Comparison of ENCODE assay signal across 12 cellular contexts in the genomic region with DNA sequence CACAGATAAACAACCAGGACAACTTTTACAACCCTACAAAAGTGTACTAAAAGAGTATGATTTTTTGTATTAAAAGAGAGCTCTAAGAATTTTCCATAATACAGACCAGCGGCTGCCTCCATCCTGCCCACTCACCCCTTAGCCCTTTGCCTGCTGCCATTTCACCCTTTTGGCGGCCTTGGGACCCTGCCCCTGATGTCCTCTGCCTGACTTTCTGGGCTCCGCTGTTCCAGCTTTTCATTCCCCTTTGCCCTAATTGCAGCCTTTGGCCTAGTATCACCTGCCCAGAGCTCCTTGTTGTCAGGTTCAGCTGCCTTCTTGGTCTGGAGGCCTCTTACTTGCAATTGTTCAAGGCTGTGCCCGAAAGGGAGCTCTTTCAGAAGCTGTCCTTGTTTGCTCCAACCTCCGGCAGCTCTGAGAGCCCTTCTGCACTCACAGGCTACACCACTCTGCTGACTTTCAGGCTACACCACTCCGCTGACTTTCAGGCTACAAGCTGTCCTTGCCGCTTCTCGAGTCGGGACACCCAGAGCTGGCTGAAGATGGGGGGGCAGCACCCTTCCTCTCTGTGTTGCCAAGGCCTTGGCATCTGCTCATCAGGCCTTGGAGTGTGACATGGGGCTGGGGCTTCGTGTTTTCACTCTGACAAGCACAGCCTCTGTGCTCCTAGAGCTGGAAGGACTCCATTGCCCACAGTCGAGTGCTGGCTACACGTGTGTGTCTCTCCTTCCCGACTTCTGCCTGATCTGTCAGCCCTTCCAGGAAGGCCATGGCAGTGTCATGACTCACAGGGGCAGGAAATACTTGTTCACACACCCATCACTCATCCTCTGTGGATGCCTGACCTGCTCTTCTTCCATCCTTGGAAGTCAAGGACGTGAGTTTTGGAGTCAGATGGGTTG. TPM values are rescaled to one million over a fixed set of nuclear protein-coding genes. Genes with fewer than 3 reads are reported as not detected.
DNase-seq lines count a peak whose midpoint lies in the region; ATAC-seq and TF ChIP-seq lines count a peak whose summit lies in the region.
"Had no signal": no experiment of that assay in that cellular context is flagged by ENCODE, and none has a peak within 500 bp of the region (broad histone marks: within the 10 kb centered on the region; RNA-seq: fewer than 3 reads in every experiment).

No MANE protein-coding gene starts in this region.

- ATAC-seq in GM18505 (IDR thresholded peaks at IDR 0.05; ENCODE audit: unreplicated experiment), result no peak
- ATAC-seq in HG02798 (IDR thresholded peaks at IDR 0.05; ENCODE audit: poor library complexity, unreplicated experiment), result no peak
- ATAC-seq in GM19023 (IDR thresholded peaks at IDR 0.05; ENCODE audit: unreplicated experiment), result no peak
- ATAC-seq: T-cell had no signal

- CTCF ChIA-PET in HEK293T (lab: Yijun Ruan, JAX), result no interaction called here

- TF ChIP-seq POLR2A in GM18505 (IDR thresholded peaks at IDR 0.05; ENCODE audit: borderline replicate concordance, extremely low read depth, insufficient read depth, insufficient read length), result no peak

- POLR2A ChIA-PET in HEK293T (lab: Yijun Ruan, JAX), result interaction anchor here (1.4 kb wide), 1 partner anchor 11 kb away, joined by 3 read pairs; no protein-coding TSS in a partner anchor

- DNase-seq in A172 (ENCODE audit: low spot score) (peak; percentile 81), HT-29 (ENCODE audit: low spot score) (peak; percentile 9), midbrain (lab: John Stamatoyannopoulos, UW) (peak; percentile 29), HEK293T (ENCODE audit: extremely low spot score) (no peak)
- DNase-seq: kidney glomerular epithelial cell, NCI-H187 had no signal

- peak overlapping the region; percentile 97 for H3K27ac ChIP-seq in cingulate gyrus (ENCODE audit: low read depth, low read length)
- H3K27ac ChIP-seq: parathyroid adenoma had no signal

TF ChIP-seq in HEK293T, 16 proteins besides CTCF, POLR2A, EP300 and RAD21:
- TF ChIP-seq FOXM1 (IDR thresholded peaks at IDR 0.05; ENCODE audit: borderline replicate concordance) (no peak), LEF1 (IDR thresholded peaks at IDR 0.05; ENCODE audit: borderline replicate concordance) (no peak), ARNT (IDR thresholded peaks at IDR 0.05) (no peak), NFRKB (IDR thresholded peaks at IDR 0.05) (no peak), ELF4 (IDR thresholded peaks at IDR 0.05) (no peak), L3MBTL2 (conservative IDR thresholded peaks at IDR 0.05) (no peak), HDGF (IDR thresholded peaks at IDR 0.05; ENCODE audit: borderline replicate concordance) (no peak), ZNF384 (IDR thresholded peaks at IDR 0.05) (no peak), BHLHE40 (IDR thresholded peaks at IDR 0.05; ENCODE audit: borderline replicate concordance) (no peak), SUZ12 (IDR thresholded peaks at IDR 0.05) (no peak), FOXK2 (IDR thresholded peaks at IDR 0.05) (no peak), SP1 (IDR thresholded peaks at IDR 0.05) (no peak), CTBP1 (IDR thresholded peaks at IDR 0.05; ENCODE audit: borderline replicate concordance) (no peak), TARDBP (IDR thresholded peaks at IDR 0.05) (no peak), FOXA1 (IDR thresholded peaks at IDR 0.05) (no peak)
- TF ChIP-seq, protein P1, sequence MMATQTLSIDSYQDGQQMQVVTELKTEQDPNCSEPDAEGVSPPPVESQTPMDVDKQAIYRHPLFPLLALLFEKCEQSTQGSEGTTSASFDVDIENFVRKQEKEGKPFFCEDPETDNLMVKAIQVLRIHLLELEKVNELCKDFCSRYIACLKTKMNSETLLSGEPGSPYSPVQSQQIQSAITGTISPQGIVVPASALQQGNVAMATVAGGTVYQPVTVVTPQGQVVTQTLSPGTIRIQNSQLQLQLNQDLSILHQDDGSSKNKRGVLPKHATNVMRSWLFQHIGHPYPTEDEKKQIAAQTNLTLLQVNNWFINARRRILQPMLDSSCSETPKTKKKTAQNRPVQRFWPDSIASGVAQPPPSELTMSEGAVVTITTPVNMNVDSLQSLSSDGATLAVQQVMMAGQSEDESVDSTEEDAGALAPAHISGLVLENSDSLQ (IDR thresholded peaks at IDR 0.05), result no peak
TF ChIP-seq in HEK293T: peak in this region for 0.

RNA-seq across cellular contexts. Expression of a gene that starts 43.1 kb away (rescaled TPM):
- total RNA-seq in A172 (2014; rRNA removed; shearing (Covaris generic)), result 4.6 and 10.9 TPM in 2 replicates
- total RNA-seq in HT-29 (2014; rRNA removed; shearing (Covaris generic)), result 16.0 and 19.9 TPM in 2 replicates
